Comparison of ENCODE assay signal across 1 cellular context in the genomic region with DNA sequence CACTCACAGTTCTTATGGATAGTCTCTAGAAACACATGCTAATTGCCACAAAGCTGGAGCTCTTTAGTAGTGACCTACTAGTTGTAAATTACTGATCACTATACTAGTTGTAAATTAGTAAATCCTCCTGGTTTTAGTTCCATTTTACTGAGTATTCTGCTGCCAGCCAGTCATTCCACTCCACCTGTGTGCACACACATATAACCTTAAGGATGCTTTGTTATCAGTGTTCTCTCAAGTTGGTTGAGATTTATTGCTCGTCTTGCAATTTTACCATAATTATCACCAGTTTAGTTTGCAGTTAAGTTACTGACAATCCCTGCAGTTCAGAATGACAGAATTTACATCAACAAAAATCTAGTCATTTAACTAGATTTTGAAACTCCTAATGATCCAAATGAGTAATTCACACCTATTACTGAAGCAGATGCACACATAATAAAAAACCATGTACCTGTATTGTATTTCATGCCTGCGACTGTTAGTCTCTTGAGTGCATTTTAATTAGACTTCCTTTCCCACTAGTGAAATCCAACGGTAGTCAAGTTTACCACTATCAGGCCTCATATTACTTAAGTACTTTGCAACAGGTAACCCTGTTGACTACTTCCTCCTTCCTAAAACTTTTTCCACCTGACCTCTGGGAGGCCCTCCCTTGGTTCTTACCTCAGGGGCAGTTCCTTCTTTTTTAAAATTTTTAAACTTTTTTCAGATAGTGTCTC.
TF ChIP-seq lines count a peak whose summit lies in the region.

No MANE protein-coding gene starts in this region.

TF ChIP-seq in IMR-90, 13 proteins besides CTCF, POLR2A, EP300 and RAD21:
- no peak for TF ChIP-seq BHLHE40 (IDR thresholded peaks at IDR 0.05; ENCODE audit: low read depth, low read length)
- peak; percentile 47 for TF ChIP-seq MAFK (IDR thresholded peaks at IDR 0.05; ENCODE audit: low read depth, low read length)
